ENCODE assay signal across 21 cellular contexts in genomic region chr1:70333245-70333644, GRCh38.
"Had no signal": no experiment of that assay in that cellular context is flagged by ENCODE, and none has a peak within 500 bp of the region (broad histone marks: within the 10 kb centered on the region; RNA-seq: fewer than 3 reads in every experiment).

No MANE protein-coding gene starts in this region.

- H3K9me3 Mint-ChIP-seq: activated naive CD4-positive, alpha-beta T cell treated with anti-CD3 and anti-CD28 coated beads, Interleukin-2, amount 50 U/mL, for 72 hours; activated T-cell treated with anti-CD3 and anti-CD28 coated beads, Interleukin-2, amount 50 U/mL, for 72 hours; naive B cell; stimulated activated memory B cell treated with anti-CD40 and anti-IgM and Interleukin-4, amounts not matched to agents 10 μg/mL and 1 μg/mL and 100 μg/mL, for 72 hours had no signal

- H3K27me3 ChIP-seq: body of pancreas, colonic mucosa, neutrophil, pancreas, sigmoid colon, upper lobe of left lung had no signal

- H3K36me3 Mint-ChIP-seq: activated naive CD4-positive, alpha-beta T cell treated with anti-CD3 and anti-CD28 coated beads, Interleukin-2, amount 50 U/mL, for 72 hours had no signal

- H3K4me3 Mint-ChIP-seq: activated T-cell treated with anti-CD3 and anti-CD28 coated beads, Interleukin-2, amount 50 U/mL, for 72 hours; naive B cell; stimulated activated memory B cell treated with anti-CD40 and anti-IgM and Interleukin-4, amounts not matched to agents 10 μg/mL and 1 μg/mL and 100 μg/mL, for 72 hours had no signal

- ATAC-seq: activated CD4-positive, CD25-positive, alpha-beta regulatory T cell treated with anti-CD3 and anti-CD28 coated beads, Interleukin-2, amount 50 U/mL, for 24 hours; activated naive CD4-positive, alpha-beta T cell treated with anti-CD3 and anti-CD28 coated beads, Interleukin-2, amount 50 U/mL, for 72 hours; activated T-cell treated with anti-CD3 and anti-CD28 coated beads, Interleukin-2, amount 50 U/mL, for 72 hours; body of pancreas; mucosa of descending colon; stimulated activated memory B cell treated with anti-CD40 and anti-IgM and Interleukin-4, amounts not matched to agents 10 μg/mL and 1 μg/mL and 100 μg/mL, for 72 hours had no signal

- H3K4me1 ChIP-seq: colonic mucosa had no signal

- H3K4me3 ChIP-seq: body of pancreas, colonic mucosa, left ventricle myocardium inferior, mucosa of descending colon, pancreas, sigmoid colon, thoracic aorta, upper lobe of left lung had no signal

- H3K9me3 ChIP-seq: body of pancreas, colonic mucosa, left ventricle myocardium inferior, mucosa of descending colon, neutrophil, pancreas, sigmoid colon, thoracic aorta, upper lobe of left lung had no signal

- H3K27ac Mint-ChIP-seq: activated T-cell treated with anti-CD3 and anti-CD28 coated beads, Interleukin-2, amount 50 U/mL, for 72 hours; stimulated activated memory B cell treated with anti-CD40 and anti-IgM and Interleukin-4, amounts not matched to agents 10 μg/mL and 1 μg/mL and 100 μg/mL, for 72 hours had no signal

- H3K27ac ChIP-seq: body of pancreas, colonic mucosa, left ventricle myocardium inferior, neutrophil, pancreas, sigmoid colon, thoracic aorta, upper lobe of left lung had no signal

- H3K36me3 ChIP-seq: colonic mucosa, neutrophil, pancreas had no signal

- H3K27me3 Mint-ChIP-seq: naive B cell; stimulated activated memory B cell treated with anti-CD40 and anti-IgM and Interleukin-4, amounts not matched to agents 10 μg/mL and 1 μg/mL and 100 μg/mL, for 72 hours had no signal

- DNase-seq: activated CD8-positive, alpha-beta memory T cell treated with anti-CD3 and anti-CD28 coated beads for 24 hours; activated effector memory CD4-positive, alpha-beta T cell treated with anti-CD3 and anti-CD28 coated beads, Interleukin-2, amount 50 U/mL, for 16 hours; activated T-cell treated with anti-CD3 and anti-CD28 coated beads, Interleukin-2, amount 50 U/mL, for 72 hours; amniotic stem cell; body of pancreas; central memory CD4-positive, alpha-beta T cell; colonic mucosa; hypothalamus; kidney; left ventricle myocardium inferior; mucosa of descending colon; naive B cell; pancreas; sigmoid colon; stimulated activated CD4-positive, alpha-beta T cell treated with anti-CD3 and anti-CD28 coated beads, Interleukin-4, amount 100 ng/mL, for 24 hours; upper lobe of left lung had no signal
